ENCODE assay signal across 12 cellular contexts in genomic region chr11:45884596-45885185, GRCh38. TPM values are rescaled to one million over a fixed set of nuclear protein-coding genes. Genes with fewer than 3 reads are reported as not detected.
A peak's percentile ranks its signal among the peaks of the same experiment; 100 is the strongest.
DNase-seq lines count a peak whose midpoint lies in the region; ATAC-seq, FAIRE-seq and TF ChIP-seq lines count a peak whose summit lies in the region.
"Had no signal": no experiment of that assay in that cellular context is flagged by ENCODE, and none has a peak within 500 bp of the region (broad histone marks: within the 10 kb centered on the region; RNA-seq: fewer than 3 reads in every experiment).

No MANE protein-coding gene starts in this region.

- no peaks in the 10 kb centered on the region for H3K36me3 ChIP-seq in Caco-2 (ENCODE audit: control insufficient read depth, insufficient read depth, low read length)
- no peaks in the 10 kb centered on the region for H3K36me3 ChIP-seq in Karpas-422 (ENCODE audit: insufficient read depth, low read length)
- peaks cover 4 to 6% of the 10 kb centered on the region in 2 donors for H3K36me3 ChIP-seq in small intestine (ENCODE audit: control insufficient read depth in 2 of 2, insufficient read depth in 2 of 2, low read length in 2 of 2)
- H3K36me3 ChIP-seq in effector memory CD4-positive, alpha-beta T cell (ENCODE audit: control insufficient read depth, insufficient read depth, low read length) = peaks cover 21% of the 10 kb centered on the region

- POLR2A ChIA-PET in Caco-2 (lab: Charles Lee) = interaction anchor here (0.5 kb wide), 1 partner anchor 152 kb away, joined by 3 read pairs; no protein-coding TSS in a partner anchor

- peaks cover 10% of the 10 kb centered on the region for H3K36me3 Mint-ChIP-seq in Caco-2 (ENCODE audit: insufficient read depth, unreplicated experiment)
- peaks cover 13% of the 10 kb centered on the region for H3K36me3 Mint-ChIP-seq in brain
- H3K36me3 Mint-ChIP-seq in neural crest cell (ENCODE audit: low read depth) = no peaks in the 10 kb centered on the region

- H4K20me1 ChIP-seq in Karpas-422 (ENCODE audit: insufficient read depth, low read depth, low read length) = peaks cover 6% of the 10 kb centered on the region; the same call in 1 of the 2 replicates

- no peak for FAIRE-seq in small intestine (lab: Jason Lieb, UNC)
- FAIRE-seq: frontal cortex had no signal

- H3K9me3 ChIP-seq in Caco-2 (no peaks in the 10 kb centered on the region), Karpas-422 (ENCODE audit: low read length) (no peaks in the 10 kb centered on the region), small intestine (ENCODE audit: control insufficient read depth, low read depth) (no peaks in the 10 kb centered on the region)
- no peaks in the 10 kb centered on the region for H3K9me3 ChIP-seq in effector memory CD4-positive, alpha-beta T cell (ENCODE audit: control insufficient read depth, low read length)
- H3K9me3 ChIP-seq: SK-N-SH had no signal

- no peaks in the 10 kb centered on the region for H3K4me1 Mint-ChIP-seq in Caco-2 (ENCODE audit: low read depth, unreplicated experiment)
- peaks cover 54% of the 10 kb centered on the region for H3K4me1 Mint-ChIP-seq in brain
- H3K4me1 Mint-ChIP-seq in neural crest cell = peaks cover 10% of the 10 kb centered on the region

- no peak for DNase-seq in Caco-2
- DNase-seq in Karpas-422 = no peak
- no peak for DNase-seq in neural crest cell (ENCODE audit: low read depth, low spot score)
- no peak for DNase-seq in small intestine
- no peak for DNase-seq in retina
- DNase-seq in effector memory CD4-positive, alpha-beta T cell = no peak
- DNase-seq: DMS153 had no signal

- H3K9me3 Mint-ChIP-seq in Caco-2 (ENCODE audit: unreplicated experiment) (no peaks in the 10 kb centered on the region), brain (no peaks in the 10 kb centered on the region), neural crest cell (no peaks in the 10 kb centered on the region)

- H3K9ac ChIP-seq in Karpas-422 (ENCODE audit: low read length) = no peak overlapping the region
- H3K9ac ChIP-seq: SK-N-SH had no signal

- H3K4me1 ChIP-seq in Caco-2 = peaks cover 8% of the 10 kb centered on the region; the same call in 1 of the 2 replicates
- H3K4me1 ChIP-seq in Karpas-422 (ENCODE audit: low read length) = peaks cover 11% of the 10 kb centered on the region
- no peaks in the 10 kb centered on the region for H3K4me1 ChIP-seq in small intestine (ENCODE audit: control insufficient read depth in 2 of 2, insufficient read depth in 1 of 2, low read depth in 1 of 2, low read length in 1 of 2)
- peaks cover 11% of the 10 kb centered on the region for H3K4me1 ChIP-seq in effector memory CD4-positive, alpha-beta T cell (ENCODE audit: control insufficient read depth, insufficient read depth, low read length, poor library complexity, severe bottlenecking)

- H3K27ac Mint-ChIP-seq in Caco-2 (ENCODE audit: unreplicated experiment) (peak overlapping the region; percentile 43), brain (peak overlapping the region; percentile 21 to 90 (median 72)), neural crest cell (ENCODE audit: unreplicated experiment) (no peak overlapping the region)

- H2AFZ ChIP-seq in Karpas-422 (ENCODE audit: low read length) = no peak overlapping the region

- H3K4me3 Mint-ChIP-seq in Caco-2 (ENCODE audit: unreplicated experiment) = peak overlapping the region; percentile 63
- H3K4me3 Mint-ChIP-seq in brain = peak overlapping the region; percentile 79 to 88 (median 83)
- H3K4me3 Mint-ChIP-seq in neural crest cell = peak overlapping the region; percentile 83

- CTCF ChIA-PET in Caco-2 (lab: Charles Lee) = no interaction called here

- WGBS in small intestine, 3 donors = 87 to 89% (median 87%) methylated on average over 10 of the region's 10 CpGs

- no peak overlapping the region for H3K27ac ChIP-seq in Karpas-422 (ENCODE audit: low read length)
- H3K27ac ChIP-seq in small intestine (ENCODE audit: low read depth in 1 of 2, low read length in 1 of 2) = no peak overlapping the region
- no peak overlapping the region for H3K27ac ChIP-seq in effector memory CD4-positive, alpha-beta T cell (ENCODE audit: insufficient read depth, low read length, poor library complexity, severe bottlenecking)

- TF ChIP-seq CTCF in Caco-2 (IDR thresholded peaks at IDR 0.05; ENCODE audit: insufficient read depth in 1 of 2, low read depth in 1 of 2, low read length in 1 of 2, severe bottlenecking in 1 of 2, unreplicated experiment in 1 of 2) (no peak), brain (conservative IDR thresholded peaks at IDR 0.05) (no peak), neural crest cell (conservative IDR thresholded peaks at IDR 0.05) (no peak)

- intact Hi-C loops in Caco-2 (cut with micrococcal nuclease; ENCODE audit: unreplicated experiment) = loop anchor here (1.0 kb wide), 2 partner anchors 15 to 37 kb away; partner anchors contain the start of gene CRY2

- no TSS peak for BruUV-seq in Caco-2 (replicated peaks; lab: Mats Ljungman, UMichigan)

- H3K4me3 ChIP-seq in Caco-2 (ENCODE audit: low read depth, low read length) (no peak overlapping the region; the same call in 1 of the 2 replicates), Karpas-422 (ENCODE audit: low read length) (peak overlapping the region; percentile 64; the same call in 1 of the 2 replicates), small intestine (ENCODE audit: low read depth in 1 of 2, low read length in 2 of 2) (no peak overlapping the region)
- no peak overlapping the region for H3K4me3 ChIP-seq in effector memory CD4-positive, alpha-beta T cell (ENCODE audit: insufficient read depth, low read depth, low read length, poor library complexity, severe bottlenecking)

- no peaks in the 10 kb centered on the region for H3K9me2 ChIP-seq in Karpas-422 (replicated peaks; ENCODE audit: insufficient read depth, low read length)
- H3K9me2 ChIP-seq: SK-N-SH had no signal

- H3K27me3 Mint-ChIP-seq in Caco-2 (ENCODE audit: insufficient read depth, unreplicated experiment) (no peaks in the 10 kb centered on the region), brain (peaks cover 4% of the 10 kb centered on the region), neural crest cell (ENCODE audit: low read depth) (peaks cover 21% of the 10 kb centered on the region)

- H3K4me2 ChIP-seq in Karpas-422 (ENCODE audit: low read depth, low read length, poor library complexity, severe bottlenecking) = peak overlapping the region; percentile 65

- ATAC-seq in GM18870 (IDR thresholded peaks at IDR 0.05; ENCODE audit: unreplicated experiment) = no peak

- no peaks in the 10 kb centered on the region for H3K79me2 ChIP-seq in Karpas-422 (ENCODE audit: low read length)

- H3K27me3 ChIP-seq in Caco-2 (replicated peaks; ENCODE audit: control insufficient read depth, insufficient read depth, low read length) (no peaks in the 10 kb centered on the region), Karpas-422 (ENCODE audit: low read length) (no peaks in the 10 kb centered on the region), small intestine (ENCODE audit: control insufficient read depth in 2 of 2, insufficient read depth in 2 of 2, low read length in 2 of 2) (no peaks in the 10 kb centered on the region)
- H3K27me3 ChIP-seq in effector memory CD4-positive, alpha-beta T cell (replicated peaks; ENCODE audit: control insufficient read depth, insufficient read depth, low read length, poor library complexity, severe bottlenecking) = no peaks in the 10 kb centered on the region

RNA-seq across cellular contexts. Expression of gene MAPK8IP1, which starts 0.8 kb away (rescaled TPM):
- 8.2 and 8.5 TPM in 2 replicates for total RNA-seq in Caco-2 (2022)
- 0.83 TPM in 1 of 2 replicates, not detected in the other for total RNA-seq in Karpas-422 (2014; rRNA removed; shearing (Covaris generic); ENCODE audit: low replicate concordance)
- polyA plus RNA-seq in brain (ENCODE audit: insufficient read depth, low read depth, low replicate concordance) = 180 TPM
- total RNA-seq in neural crest cell = 36.6 and 38.7 TPM in 2 replicates
- polyA plus RNA-seq in small intestine = 1 to 10 TPM; 1.3 to 6.1 (median 1.9) TPM

RNA-seq across cellular contexts. Expression of gene FREY1, which starts 22.4 kb away (rescaled TPM):
- 1.2 and 1.3 TPM in 2 replicates for total RNA-seq in Caco-2 (2022)
- total RNA-seq in Karpas-422 (2014; rRNA removed; shearing (Covaris generic); ENCODE audit: low replicate concordance) = 2.3 and 3.9 TPM in 2 replicates
- 0.49 TPM for polyA plus RNA-seq in brain (ENCODE audit: insufficient read depth, low read depth, low replicate concordance)
- 2.5 and 3.3 TPM in 2 replicates for total RNA-seq in neural crest cell
- polyA plus RNA-seq in small intestine = under 1 TPM in 1 of 3 donors, not detected in 2; 0.19 TPM

RNA-seq across cellular contexts. Expression of gene PEX16, which starts 33.0 kb away (rescaled TPM):
- total RNA-seq in Caco-2 (2022) (41.4 and 45.8 TPM in 2 replicates), neural crest cell (27.6 and 29.6 TPM in 2 replicates)
- 83.3 and 89.3 TPM in 2 replicates for total RNA-seq in Karpas-422 (2014; rRNA removed; shearing (Covaris generic); ENCODE audit: low replicate concordance)
- polyA plus RNA-seq in brain (ENCODE audit: insufficient read depth, low read depth, low replicate concordance) (37.4 TPM), small intestine (10 to 100 TPM; 45.2 to 74.0 (median 71.9) TPM)

RNA-seq across cellular contexts. Expression of gene CRY2, which starts 37.4 kb away (rescaled TPM):
- total RNA-seq in Caco-2 (2022) (28.5 and 31.6 TPM in 2 replicates), neural crest cell (19.0 and 23.8 TPM in 2 replicates)
- 12.5 and 16.1 TPM in 2 replicates for total RNA-seq in Karpas-422 (2014; rRNA removed; shearing (Covaris generic); ENCODE audit: low replicate concordance)
- polyA plus RNA-seq in brain (ENCODE audit: insufficient read depth, low read depth, low replicate concordance) (18.2 TPM), small intestine (10 to 100 TPM in 1 of 3 donors, 1 to 10 TPM in 2; 6.7 to 10.5 (median 9.6) TPM)

RNA-seq across cellular contexts. Expression of gene LARGE2, which starts 37.8 kb away (rescaled TPM):
- total RNA-seq in Caco-2 (2022) = 62.3 and 67.4 TPM in 2 replicates
- total RNA-seq in Karpas-422 (2014; rRNA removed; shearing (Covaris generic); ENCODE audit: low replicate concordance) = 9.5 and 10.8 TPM in 2 replicates
- polyA plus RNA-seq in brain (ENCODE audit: insufficient read depth, low read depth, low replicate concordance) = 1.2 TPM
- 0.48 TPM in 1 of 2 replicates, not detected in the other for total RNA-seq in neural crest cell
- 10 to 100 TPM in 1 of 3 donors, under 1 TPM in 2; 0.22 to 10.7 (median 0.81) TPM for polyA plus RNA-seq in small intestine
- total RNA-seq: left ventricle myocardium superior had no signal
